In genomic region chr14:72847721-72848120, GRCh38 we compare ENCODE assay signal across 13 cellular contexts.
"Had no signal": no experiment of that assay in that cellular context is flagged by ENCODE, and none has a peak within 500 bp of the region (broad histone marks: within the 10 kb centered on the region; RNA-seq: fewer than 3 reads in every experiment).

No MANE protein-coding gene starts in this region.

- H3K27me3 Mint-ChIP-seq: memory B cell; stimulated activated naive B cell treated with anti-CD40 and anti-IgM and Interleukin-4, amounts not matched to agents 10 μg/mL and 1 μg/mL and 100 μg/mL, for 72 hours had no signal

- H3K4me3 Mint-ChIP-seq: activated T-helper 17 cell treated with anti-CD3 and anti-CD28 coated beads, Interleukin-2, amount 50 U/mL, for 72 hours; memory B cell; natural killer cell; stimulated activated naive B cell treated with anti-CD40 and anti-IgM and Interleukin-4, amounts not matched to agents 10 μg/mL and 1 μg/mL and 100 μg/mL, for 72 hours had no signal

- H3K36me3 Mint-ChIP-seq: natural killer cell had no signal

- H3K27ac Mint-ChIP-seq: activated T-helper 17 cell treated with anti-CD3 and anti-CD28 coated beads, Interleukin-2, amount 50 U/mL, for 72 hours; memory B cell; natural killer cell; stimulated activated naive B cell treated with anti-CD40 and anti-IgM and Interleukin-4, amounts not matched to agents 10 μg/mL and 1 μg/mL and 100 μg/mL, for 72 hours had no signal

- H3K9me3 Mint-ChIP-seq: activated T-helper 17 cell treated with anti-CD3 and anti-CD28 coated beads, Interleukin-2, amount 50 U/mL, for 72 hours; memory B cell; natural killer cell had no signal

- H3K9me3 ChIP-seq: thyroid gland had no signal

- DNase-seq: activated CD4-positive, CD25-positive, alpha-beta regulatory T cell treated with anti-CD3 and anti-CD28 coated beads, Interleukin-2, amount 50 U/mL, for 72 hours; activated naive CD4-positive, alpha-beta T cell treated with Interleukin-2 at 50 U/mL for 16 hours; activated T-cell treated with anti-CD3 and anti-CD28 coated beads for 4 hours; dorsolateral prefrontal cortex; left ventricle myocardium superior; natural killer cell; stimulated activated CD4-positive, alpha-beta T cell treated with anti-CD3 and anti-CD28 coated beads, Interleukin-4, amount 100 ng/mL, for 1 hour; stimulated activated naive B cell treated with anti-CD40 and anti-IgM and Interleukin-4, amounts not matched to agents 10 μg/mL and 1 μg/mL and 100 μg/mL, for 72 hours; T-helper 9 cell; thyroid gland had no signal

- H3K27me3 ChIP-seq: cardiac muscle cell, dorsolateral prefrontal cortex, thyroid gland had no signal

- H3K4me1 ChIP-seq: thyroid gland had no signal

- ATAC-seq: activated T-helper 17 cell treated with anti-CD3 and anti-CD28 coated beads, Interleukin-2, amount 50 U/mL, for 72 hours; left ventricle myocardium superior; natural killer cell; stimulated activated naive B cell treated with anti-CD40 and anti-IgM and Interleukin-4, amounts not matched to agents 10 μg/mL and 1 μg/mL and 100 μg/mL, for 72 hours had no signal

- H3K4me1 Mint-ChIP-seq: activated T-helper 17 cell treated with anti-CD3 and anti-CD28 coated beads, Interleukin-2, amount 50 U/mL, for 72 hours; natural killer cell had no signal

- H3K27ac ChIP-seq: cardiac muscle cell, dorsolateral prefrontal cortex, thyroid gland had no signal
